Comparison of ENCODE assay signal across 2 cellular contexts in genomic region chr16:89570342-89570923, GRCh38.
TF ChIP-seq lines count a peak whose summit lies in the region.

No MANE protein-coding gene starts in this region.

TF ChIP-seq in HepG2, 621 proteins besides CTCF, POLR2A, EP300 and RAD21:
- TF ChIP-seq HNRNPL (IDR thresholded peaks at IDR 0.05; ENCODE audit: low read depth, low read length) (peak; percentile 24; the same call in 1 of the 2 replicates), SNAI1 (CRISPR knock-in tag; IDR thresholded peaks at IDR 0.05; ENCODE audit: borderline replicate concordance) (no peak), ZFP36L1 (CRISPR knock-in tag; IDR thresholded peaks at IDR 0.05) (no peak), SNAPC5 (CRISPR knock-in tag; IDR thresholded peaks at IDR 0.05; ENCODE audit: borderline replicate concordance) (no peak), SIX4 (CRISPR knock-in tag; IDR thresholded peaks at IDR 0.05) (no peak), SKI (IDR thresholded peaks at IDR 0.05; ENCODE audit: partially characterized antibody) (no peak), ZSCAN21 (CRISPR knock-in tag; IDR thresholded peaks at IDR 0.05; ENCODE audit: borderline replicate concordance) (no peak), MTA1 (CRISPR knock-in tag; IDR thresholded peaks at IDR 0.05; ENCODE audit: borderline replicate concordance) (0 out of 2 replicates have a peak, but pooled peaks have one; percentile 19), ZNF687 (CRISPR knock-in tag; IDR thresholded peaks at IDR 0.05) (no peak; the same call in none of the 2 replicates), AGO1 (IDR thresholded peaks at IDR 0.05; ENCODE audit: low read depth, low read length, poor library complexity, severe bottlenecking) (peak; percentile 23), ZNF841 (CRISPR knock-in tag; IDR thresholded peaks at IDR 0.05; ENCODE audit: borderline replicate concordance) (no peak), TOE1 (CRISPR knock-in tag; IDR thresholded peaks at IDR 0.05) (no peak), ZNF546 (CRISPR knock-in tag; conservative IDR thresholded peaks at IDR 0.05) (no peak), ZKSCAN5 (CRISPR knock-in tag; IDR thresholded peaks at IDR 0.05) (peak; percentile 14; the same call in 1 of the 2 replicates), KLF12 (CRISPR knock-in tag; IDR thresholded peaks at IDR 0.05; ENCODE audit: borderline replicate concordance) (no peak)

TF ChIP-seq in H1, 55 proteins besides CTCF, POLR2A, EP300 and RAD21:
- TF ChIP-seq CBX8 (IDR thresholded peaks at IDR 0.05; ENCODE audit: borderline replicate concordance, low read depth, low read length) = no peak
- TF ChIP-seq SIRT6 (IDR thresholded peaks at IDR 0.05; ENCODE audit: low read length) = no peak
- no peak for TF ChIP-seq SAP30 (IDR thresholded peaks at IDR 0.05; ENCODE audit: insufficient read depth, insufficient replicate concordance, low read length)
- TF ChIP-seq BRCA1 (IDR thresholded peaks at IDR 0.05; ENCODE audit: low read depth, low read length) = no peak
- TF ChIP-seq GABPA (IDR thresholded peaks at IDR 0.05; ENCODE audit: borderline replicate concordance, insufficient read depth, low read length) = no peak
- TF ChIP-seq CHD7 (IDR thresholded peaks at IDR 0.05; ENCODE audit: insufficient replicate concordance, low read length) = no peak
- no peak for TF ChIP-seq TCF12 (IDR thresholded peaks at IDR 0.05; ENCODE audit: low read depth, low read length)
- TF ChIP-seq CTBP2 (IDR thresholded peaks at IDR 0.05; ENCODE audit: borderline replicate concordance, insufficient read depth, insufficient read length, low read length) = no peak
- TF ChIP-seq GTF2F1 (IDR thresholded peaks at IDR 0.05; ENCODE audit: borderline replicate concordance, low read depth, low read length) = no peak
